In genomic region chr19:35645680-35646511, GRCh38 we compare ENCODE assay signal across 1 cellular context.
TF ChIP-seq lines count a peak whose summit lies in the region.

No MANE protein-coding gene starts in this region.

TF ChIP-seq in HepG2, 621 proteins besides CTCF, POLR2A, EP300 and RAD21 (continued from another document):
- TF ChIP-seq, protein P1, sequence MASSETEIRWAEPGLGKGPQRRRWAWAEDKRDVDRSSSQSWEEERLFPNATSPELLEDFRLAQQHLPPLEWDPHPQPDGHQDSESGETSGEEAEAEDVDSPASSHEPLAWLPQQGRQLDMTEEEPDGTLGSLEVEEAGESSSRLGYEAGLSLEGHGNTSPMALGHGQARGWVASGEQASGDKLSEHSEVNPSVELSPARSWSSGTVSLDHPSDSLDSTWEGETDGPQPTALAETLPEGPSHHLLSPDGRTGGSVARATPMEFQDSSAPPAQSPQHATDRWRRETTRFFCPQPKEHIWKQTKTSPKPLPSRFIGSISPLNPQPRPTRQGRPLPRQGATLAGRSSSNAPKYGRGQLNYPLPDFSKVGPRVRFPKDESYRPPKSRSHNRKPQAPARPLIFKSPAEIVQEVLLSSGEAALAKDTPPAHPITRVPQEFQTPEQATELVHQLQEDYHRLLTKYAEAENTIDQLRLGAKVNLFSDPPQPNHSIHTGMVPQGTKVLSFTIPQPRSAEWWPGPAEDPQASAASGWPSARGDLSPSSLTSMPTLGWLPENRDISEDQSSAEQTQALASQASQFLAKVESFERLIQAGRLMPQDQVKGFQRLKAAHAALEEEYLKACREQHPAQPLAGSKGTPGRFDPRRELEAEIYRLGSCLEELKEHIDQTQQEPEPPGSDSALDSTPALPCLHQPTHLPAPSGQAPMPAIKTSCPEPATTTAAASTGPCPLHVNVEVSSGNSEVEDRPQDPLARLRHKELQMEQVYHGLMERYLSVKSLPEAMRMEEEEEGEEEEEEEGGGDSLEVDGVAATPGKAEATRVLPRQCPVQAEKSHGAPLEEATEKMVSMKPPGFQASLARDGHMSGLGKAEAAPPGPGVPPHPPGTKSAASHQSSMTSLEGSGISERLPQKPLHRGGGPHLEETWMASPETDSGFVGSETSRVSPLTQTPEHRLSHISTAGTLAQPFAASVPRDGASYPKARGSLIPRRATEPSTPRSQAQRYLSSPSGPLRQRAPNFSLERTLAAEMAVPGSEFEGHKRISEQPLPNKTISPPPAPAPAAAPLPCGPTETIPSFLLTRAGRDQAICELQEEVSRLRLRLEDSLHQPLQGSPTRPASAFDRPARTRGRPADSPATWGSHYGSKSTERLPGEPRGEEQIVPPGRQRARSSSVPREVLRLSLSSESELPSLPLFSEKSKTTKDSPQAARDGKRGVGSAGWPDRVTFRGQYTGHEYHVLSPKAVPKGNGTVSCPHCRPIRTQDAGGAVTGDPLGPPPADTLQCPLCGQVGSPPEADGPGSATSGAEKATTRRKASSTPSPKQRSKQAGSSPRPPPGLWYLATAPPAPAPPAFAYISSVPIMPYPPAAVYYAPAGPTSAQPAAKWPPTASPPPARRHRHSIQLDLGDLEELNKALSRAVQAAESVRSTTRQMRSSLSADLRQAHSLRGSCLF (CRISPR knock-in tag; IDR thresholded peaks at IDR 0.05; ENCODE audit: borderline replicate concordance) = no peak
- no peak for TF ChIP-seq MED13 (CRISPR knock-in tag; IDR thresholded peaks at IDR 0.05)
- no peak for TF ChIP-seq JARID2 (CRISPR knock-in tag; IDR thresholded peaks at IDR 0.05; ENCODE audit: insufficient replicate concordance)
- no peak for TF ChIP-seq PTBP1 (IDR thresholded peaks at IDR 0.05; ENCODE audit: low read depth, low read length, poor library complexity, severe bottlenecking)
- no peak for TF ChIP-seq HDAC2 (CRISPR knock-in tag; IDR thresholded peaks at IDR 0.05)
- no peak for TF ChIP-seq HES4 (CRISPR knock-in tag; IDR thresholded peaks at IDR 0.05; ENCODE audit: borderline replicate concordance)
- no peak for TF ChIP-seq KDM5A (IDR thresholded peaks at IDR 0.05; ENCODE audit: borderline replicate concordance, low read length)
- TF ChIP-seq, protein P2, sequence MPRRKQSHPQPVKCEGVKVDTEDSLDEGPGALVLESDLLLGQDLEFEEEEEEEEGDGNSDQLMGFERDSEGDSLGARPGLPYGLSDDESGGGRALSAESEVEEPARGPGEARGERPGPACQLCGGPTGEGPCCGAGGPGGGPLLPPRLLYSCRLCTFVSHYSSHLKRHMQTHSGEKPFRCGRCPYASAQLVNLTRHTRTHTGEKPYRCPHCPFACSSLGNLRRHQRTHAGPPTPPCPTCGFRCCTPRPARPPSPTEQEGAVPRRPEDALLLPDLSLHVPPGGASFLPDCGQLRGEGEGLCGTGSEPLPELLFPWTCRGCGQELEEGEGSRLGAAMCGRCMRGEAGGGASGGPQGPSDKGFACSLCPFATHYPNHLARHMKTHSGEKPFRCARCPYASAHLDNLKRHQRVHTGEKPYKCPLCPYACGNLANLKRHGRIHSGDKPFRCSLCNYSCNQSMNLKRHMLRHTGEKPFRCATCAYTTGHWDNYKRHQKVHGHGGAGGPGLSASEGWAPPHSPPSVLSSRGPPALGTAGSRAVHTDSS (CRISPR knock-in tag; conservative IDR thresholded peaks at IDR 0.05) = no peak
- no peak for TF ChIP-seq ZNF121 (CRISPR knock-in tag; IDR thresholded peaks at IDR 0.05)
- TF ChIP-seq, protein P3, sequence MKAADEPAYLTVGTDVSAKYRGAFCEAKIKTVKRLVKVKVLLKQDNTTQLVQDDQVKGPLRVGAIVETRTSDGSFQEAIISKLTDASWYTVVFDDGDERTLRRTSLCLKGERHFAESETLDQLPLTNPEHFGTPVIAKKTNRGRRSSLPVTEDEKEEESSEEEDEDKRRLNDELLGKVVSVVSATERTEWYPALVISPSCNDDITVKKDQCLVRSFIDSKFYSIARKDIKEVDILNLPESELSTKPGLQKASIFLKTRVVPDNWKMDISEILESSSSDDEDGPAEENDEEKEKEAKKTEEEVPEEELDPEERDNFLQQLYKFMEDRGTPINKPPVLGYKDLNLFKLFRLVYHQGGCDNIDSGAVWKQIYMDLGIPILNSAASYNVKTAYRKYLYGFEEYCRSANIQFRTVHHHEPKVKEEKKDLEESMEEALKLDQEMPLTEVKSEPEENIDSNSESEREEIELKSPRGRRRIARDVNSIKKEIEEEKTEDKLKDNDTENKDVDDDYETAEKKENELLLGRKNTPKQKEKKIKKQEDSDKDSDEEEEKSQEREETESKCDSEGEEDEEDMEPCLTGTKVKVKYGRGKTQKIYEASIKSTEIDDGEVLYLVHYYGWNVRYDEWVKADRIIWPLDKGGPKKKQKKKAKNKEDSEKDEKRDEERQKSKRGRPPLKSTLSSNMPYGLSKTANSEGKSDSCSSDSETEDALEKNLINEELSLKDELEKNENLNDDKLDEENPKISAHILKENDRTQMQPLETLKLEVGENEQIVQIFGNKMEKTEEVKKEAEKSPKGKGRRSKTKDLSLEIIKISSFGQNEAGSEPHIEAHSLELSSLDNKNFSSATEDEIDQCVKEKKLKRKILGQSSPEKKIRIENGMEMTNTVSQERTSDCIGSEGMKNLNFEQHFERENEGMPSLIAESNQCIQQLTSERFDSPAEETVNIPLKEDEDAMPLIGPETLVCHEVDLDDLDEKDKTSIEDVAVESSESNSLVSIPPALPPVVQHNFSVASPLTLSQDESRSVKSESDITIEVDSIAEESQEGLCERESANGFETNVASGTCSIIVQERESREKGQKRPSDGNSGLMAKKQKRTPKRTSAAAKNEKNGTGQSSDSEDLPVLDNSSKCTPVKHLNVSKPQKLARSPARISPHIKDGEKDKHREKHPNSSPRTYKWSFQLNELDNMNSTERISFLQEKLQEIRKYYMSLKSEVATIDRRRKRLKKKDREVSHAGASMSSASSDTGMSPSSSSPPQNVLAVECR (CRISPR knock-in tag; IDR thresholded peaks at IDR 0.05; ENCODE audit: borderline replicate concordance) = no peak
- TF ChIP-seq ZFYVE20 (CRISPR knock-in tag; IDR thresholded peaks at IDR 0.05; ENCODE audit: borderline replicate concordance, low read depth) = no peak
- no peak for TF ChIP-seq TIGD3 (CRISPR knock-in tag; IDR thresholded peaks at IDR 0.05; ENCODE audit: borderline replicate concordance)
- no peak for TF ChIP-seq JUNB (CRISPR knock-in tag; IDR thresholded peaks at IDR 0.05; ENCODE audit: borderline replicate concordance)
- TF ChIP-seq ZNF567 (CRISPR knock-in tag; IDR thresholded peaks at IDR 0.05; ENCODE audit: borderline replicate concordance) = no peak
- no peak for TF ChIP-seq POLR2AphosphoS2 (IDR thresholded peaks at IDR 0.05; ENCODE audit: low read depth, low read length)
- TF ChIP-seq NFATC3 (CRISPR knock-in tag; IDR thresholded peaks at IDR 0.05) = no peak
- TF ChIP-seq, protein P4, sequence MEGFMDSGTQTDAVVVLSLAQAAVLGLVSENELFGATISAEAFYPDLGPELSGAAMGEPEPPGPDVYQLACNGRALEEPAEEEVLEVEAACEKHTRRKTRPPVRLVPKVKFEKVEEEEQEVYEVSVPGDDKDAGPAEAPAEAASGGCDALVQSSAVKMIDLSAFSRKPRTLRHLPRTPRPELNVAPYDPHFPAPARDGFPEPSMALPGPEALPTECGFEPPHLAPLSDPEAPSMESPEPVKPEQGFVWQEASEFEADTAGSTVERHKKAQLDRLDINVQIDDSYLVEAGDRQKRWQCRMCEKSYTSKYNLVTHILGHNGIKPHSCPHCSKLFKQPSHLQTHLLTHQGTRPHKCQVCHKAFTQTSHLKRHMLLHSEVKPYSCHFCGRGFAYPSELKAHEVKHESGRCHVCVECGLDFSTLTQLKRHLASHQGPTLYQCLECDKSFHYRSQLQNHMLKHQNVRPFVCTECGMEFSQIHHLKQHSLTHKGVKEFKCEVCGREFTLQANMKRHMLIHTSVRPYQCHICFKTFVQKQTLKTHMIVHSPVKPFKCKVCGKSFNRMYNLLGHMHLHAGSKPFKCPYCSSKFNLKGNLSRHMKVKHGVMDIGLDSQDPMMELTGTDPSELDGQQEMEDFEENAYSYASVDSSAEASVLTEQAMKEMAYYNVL (CRISPR knock-in tag; IDR thresholded peaks at IDR 0.05; ENCODE audit: borderline replicate concordance) = no peak
- TF ChIP-seq ZNF543 (CRISPR knock-in tag; IDR thresholded peaks at IDR 0.05) = no peak
- TF ChIP-seq HNF4A (CRISPR knock-in tag; IDR thresholded peaks at IDR 0.05) = 0 out of 2 replicates have a peak, but pooled peaks have one; percentile 4
- TF ChIP-seq ZNF761 (CRISPR knock-in tag; conservative IDR thresholded peaks at IDR 0.05) = no peak
- no peak for TF ChIP-seq NR2F1 (CRISPR knock-in tag; IDR thresholded peaks at IDR 0.05)
- TF ChIP-seq, protein P5, sequence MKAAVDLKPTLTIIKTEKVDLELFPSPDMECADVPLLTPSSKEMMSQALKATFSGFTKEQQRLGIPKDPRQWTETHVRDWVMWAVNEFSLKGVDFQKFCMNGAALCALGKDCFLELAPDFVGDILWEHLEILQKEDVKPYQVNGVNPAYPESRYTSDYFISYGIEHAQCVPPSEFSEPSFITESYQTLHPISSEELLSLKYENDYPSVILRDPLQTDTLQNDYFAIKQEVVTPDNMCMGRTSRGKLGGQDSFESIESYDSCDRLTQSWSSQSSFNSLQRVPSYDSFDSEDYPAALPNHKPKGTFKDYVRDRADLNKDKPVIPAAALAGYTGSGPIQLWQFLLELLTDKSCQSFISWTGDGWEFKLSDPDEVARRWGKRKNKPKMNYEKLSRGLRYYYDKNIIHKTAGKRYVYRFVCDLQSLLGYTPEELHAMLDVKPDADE (CRISPR knock-in tag; IDR thresholded peaks at IDR 0.05) = no peak
- no peak for TF ChIP-seq NFKBIZ (CRISPR knock-in tag; IDR thresholded peaks at IDR 0.05)
- TF ChIP-seq ZFX (CRISPR knock-in tag; IDR thresholded peaks at IDR 0.05; ENCODE audit: low read depth) = no peak
